Comparison of ENCODE assay signal across 27 cellular contexts in the genomic region with DNA sequence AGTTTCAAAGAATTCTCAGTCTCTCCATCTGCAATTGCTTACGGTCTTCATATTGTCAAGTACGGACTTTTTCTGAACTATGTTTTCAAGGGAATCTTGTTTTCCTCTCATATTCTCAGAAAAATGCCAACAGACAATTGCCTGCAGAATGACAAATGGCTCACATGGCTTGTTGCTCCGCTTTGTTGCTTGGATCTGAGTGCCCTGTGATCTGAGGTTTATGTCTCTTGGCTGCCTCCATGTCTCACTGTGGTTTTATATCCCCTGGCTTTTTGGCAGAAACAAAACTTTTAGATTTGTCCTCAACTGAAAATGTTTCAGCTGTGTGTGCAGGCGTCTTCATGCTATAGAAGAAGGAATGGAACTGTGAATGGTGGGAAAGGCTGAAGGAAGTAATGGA.
"Had no signal": no experiment of that assay in that cellular context is flagged by ENCODE, and none has a peak within 500 bp of the region (broad histone marks: within the 10 kb centered on the region; RNA-seq: fewer than 3 reads in every experiment).

No MANE protein-coding gene starts in this region.

- H3K4me1 ChIP-seq: left ventricle myocardium inferior, pancreas, psoas muscle, right lobe of liver, upper lobe of right lung had no signal

- H3K4me1 Mint-ChIP-seq: mesothelial cell of epicardium; naive B cell; natural killer cell; stimulated activated effector memory CD8-positive, alpha-beta T cell treated with anti-CD3 and anti-CD28 coated beads, Interleukin-12 subunit alpha, Interleukin-12 subunit beta, amount 100 ng/mL, for 72 hours had no signal

- H3K36me3 Mint-ChIP-seq: mesothelial cell of epicardium; naive B cell; natural killer cell; stimulated activated effector memory CD8-positive, alpha-beta T cell treated with anti-CD3 and anti-CD28 coated beads, Interleukin-12 subunit alpha, Interleukin-12 subunit beta, amount 100 ng/mL, for 72 hours had no signal

- H3K9me3 Mint-ChIP-seq: mesothelial cell of epicardium; naive B cell; natural killer cell; stimulated activated effector memory CD8-positive, alpha-beta T cell treated with anti-CD3 and anti-CD28 coated beads, Interleukin-12 subunit alpha, Interleukin-12 subunit beta, amount 100 ng/mL, for 72 hours; stimulated activated naive CD8-positive, alpha-beta T cell treated with anti-CD3 and anti-CD28 coated beads, Interleukin-15, Interleukin-2, amounts not matched to agents 100 ng/mL and 50 ng/mL, for 24 hours had no signal

- H3K4me3 ChIP-seq: left ventricle myocardium inferior, lung, pancreas, psoas muscle, right lobe of liver, skin epidermis, suprapubic skin, thoracic aorta, tibial artery, upper lobe of right lung had no signal

- H3K9me3 ChIP-seq: left ventricle myocardium inferior, pancreas, psoas muscle, right lobe of liver, suprapubic skin, thoracic aorta, tibial artery, upper lobe of right lung had no signal

- H3K27ac ChIP-seq: left ventricle myocardium inferior, pancreas, psoas muscle, right lobe of liver, suprapubic skin, thoracic aorta, tibial artery, upper lobe of right lung had no signal

- H3K36me3 ChIP-seq: left ventricle myocardium inferior, pancreas, right lobe of liver, suprapubic skin, thoracic aorta, tibial artery, upper lobe of right lung had no signal

- H3K27me3 ChIP-seq: pancreas, right lobe of liver, suprapubic skin, tibial artery, upper lobe of right lung had no signal

- DNase-seq: head of caudate nucleus; hippocampal formation; kidney glomerular epithelial cell; left cardiac atrium; left ventricle myocardium inferior; mesendoderm; naive B cell; natural killer cell; nucleus accumbens; pancreas; psoas muscle; right lobe of liver; stimulated activated CD4-positive, alpha-beta T cell treated with anti-CD3 and anti-CD28 coated beads, Interleukin-12 subunit alpha, Interleukin-12 subunit beta, amount 100 ng/mL, for 4 hours; stimulated activated CD4-positive, alpha-beta T cell treated with anti-CD3 and anti-CD28 coated beads, Interleukin-15, amount 100 ng/mL, for 24 hours; stimulated activated CD4-positive, alpha-beta T cell treated with anti-CD3 and anti-CD28 coated beads, Interleukin-2, amount 100 ng/mL, for 24 hours; stimulated activated CD4-positive, alpha-beta T cell treated with anti-CD3 and anti-CD28 coated beads, Interleukin-4, amount 100 ng/mL, for 1 hour; stimulated activated naive CD4-positive, alpha-beta T cell; tibial artery; trophoblast cell; upper lobe of right lung had no signal

- H3K4me3 Mint-ChIP-seq: mesothelial cell of epicardium; naive B cell; natural killer cell; stimulated activated effector memory CD8-positive, alpha-beta T cell treated with anti-CD3 and anti-CD28 coated beads, Interleukin-12 subunit alpha, Interleukin-12 subunit beta, amount 100 ng/mL, for 72 hours; stimulated activated naive CD8-positive, alpha-beta T cell treated with anti-CD3 and anti-CD28 coated beads, Interleukin-15, Interleukin-2, amounts not matched to agents 100 ng/mL and 50 ng/mL, for 24 hours had no signal

- H3K27me3 Mint-ChIP-seq: stimulated activated naive CD8-positive, alpha-beta T cell treated with anti-CD3 and anti-CD28 coated beads, Interleukin-15, Interleukin-2, amounts not matched to agents 100 ng/mL and 50 ng/mL, for 24 hours had no signal

- ATAC-seq: left cardiac atrium; natural killer cell; pancreas; psoas muscle; right lobe of liver; stimulated activated effector memory CD8-positive, alpha-beta T cell treated with anti-CD3 and anti-CD28 coated beads, Interleukin-12 subunit alpha, Interleukin-12 subunit beta, amount 100 ng/mL, for 72 hours; upper lobe of right lung had no signal

- H3K27ac Mint-ChIP-seq: mesothelial cell of epicardium; naive B cell; natural killer cell; stimulated activated effector memory CD8-positive, alpha-beta T cell treated with anti-CD3 and anti-CD28 coated beads, Interleukin-12 subunit alpha, Interleukin-12 subunit beta, amount 100 ng/mL, for 72 hours; stimulated activated naive CD8-positive, alpha-beta T cell treated with anti-CD3 and anti-CD28 coated beads, Interleukin-15, Interleukin-2, amounts not matched to agents 100 ng/mL and 50 ng/mL, for 24 hours had no signal
